10 cellular contexts compared by ENCODE assay signal in the genomic region with DNA sequence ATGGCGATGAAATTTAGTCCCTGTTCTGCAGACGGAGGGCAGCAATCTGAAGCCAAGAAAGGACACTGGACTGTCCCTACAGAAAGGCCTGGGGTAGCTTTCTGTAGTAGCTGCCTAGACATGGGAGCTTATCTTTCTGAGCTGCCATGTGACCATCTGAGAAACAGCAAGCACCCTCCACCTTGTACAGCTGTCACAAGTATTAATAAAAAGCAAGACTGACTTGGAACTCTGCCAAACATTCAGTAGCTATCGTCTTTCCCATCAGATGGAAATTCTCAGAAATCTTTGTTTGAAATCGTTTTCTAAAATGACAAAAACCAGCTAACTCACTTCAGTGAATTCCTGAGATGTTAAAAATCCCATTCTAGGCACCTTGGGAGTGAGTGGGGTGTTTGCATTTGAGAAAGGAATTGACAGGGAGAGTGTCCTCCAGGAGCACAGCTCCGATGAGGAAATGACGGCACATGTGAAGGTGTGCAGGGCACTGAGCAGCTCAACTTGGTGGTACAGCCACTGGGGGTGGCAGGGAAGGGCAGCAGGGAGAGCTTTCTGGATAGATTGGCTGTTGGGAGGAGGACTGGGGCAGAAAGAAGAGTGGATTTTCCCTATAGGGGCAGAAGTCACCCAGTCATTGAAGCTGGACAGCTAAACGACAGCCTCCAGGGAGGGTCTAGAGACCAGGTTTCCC. TPM values are rescaled to one million over a fixed set of nuclear protein-coding genes. Genes with fewer than 3 reads are reported as not detected.
DNase-seq lines count a peak whose midpoint lies in the region; ATAC-seq, FAIRE-seq and TF ChIP-seq lines count a peak whose summit lies in the region.
"Had no signal": no experiment of that assay in that cellular context is flagged by ENCODE, and none has a peak within 500 bp of the region (broad histone marks: within the 10 kb centered on the region; RNA-seq: fewer than 3 reads in every experiment).

No MANE protein-coding gene starts in this region.

- H3K4ac ChIP-seq in mesenchymal stem cell (ENCODE audit: low read depth in 1 of 2, low read length in 2 of 2), result no peak overlapping the region

- FAIRE-seq in astrocyte (lab: Jason Lieb, UNC), result no peak
- FAIRE-seq: RCC 7860 had no signal

- ATAC-seq in HG03469 (IDR thresholded peaks at IDR 0.05; ENCODE audit: unreplicated experiment), result no peak

- peaks cover 2% of the 10 kb centered on the region for H3K9me3 Mint-ChIP-seq in astrocyte (ENCODE audit: unreplicated experiment)

- no peaks in the 10 kb centered on the region for H3K36me3 Mint-ChIP-seq in astrocyte (ENCODE audit: low read depth, unreplicated experiment)

- no peak overlapping the region for H2BK15ac ChIP-seq in mesenchymal stem cell (ENCODE audit: low read depth, poor library complexity, severe bottlenecking)

- no peak overlapping the region for H3K27ac ChIP-seq in astrocyte (ENCODE audit: low read depth, low read length)
- H3K27ac ChIP-seq in substantia nigra (ENCODE audit: low read depth, low read length, poor library complexity, severe bottlenecking), result peak overlapping the region; percentile 98
- H3K27ac ChIP-seq in mesenchymal stem cell (ENCODE audit: low read length, poor library complexity, severe bottlenecking), result no peak overlapping the region

- H3K4me1 Mint-ChIP-seq in astrocyte (ENCODE audit: low read depth, unreplicated experiment), result peaks cover 5% of the 10 kb centered on the region

- no peak overlapping the region for H3K9ac ChIP-seq in astrocyte (ENCODE audit: low read length)
- H3K9ac ChIP-seq in mesenchymal stem cell (ENCODE audit: low read length), result no peak overlapping the region

- H3K36me3 ChIP-seq in astrocyte (ENCODE audit: insufficient read depth, low read length) (no peaks in the 10 kb centered on the region), mesenchymal stem cell (ENCODE audit: control insufficient read depth in 1 of 2, insufficient read depth in 2 of 2, low read depth in 1 of 2, low read length in 2 of 2) (peaks cover 0 to 4% of the 10 kb centered on the region in 2 experiments)

- H4K91ac ChIP-seq in mesenchymal stem cell (ENCODE audit: low read length), result no peak overlapping the region

- no peak overlapping the region for H2BK12ac ChIP-seq in mesenchymal stem cell (ENCODE audit: low read length in 2 of 2)

- H2BK120ac ChIP-seq in mesenchymal stem cell (ENCODE audit: low read depth, low read length), result no peak overlapping the region

- H3K14ac ChIP-seq in mesenchymal stem cell (ENCODE audit: low read length in 2 of 2), result no peak overlapping the region

- no peaks in the 10 kb centered on the region for H4K20me1 ChIP-seq in astrocyte (ENCODE audit: insufficient read depth, low read length)

- H2AFZ ChIP-seq in astrocyte (ENCODE audit: low read depth, low read length) (no peak overlapping the region), mesenchymal stem cell (ENCODE audit: low read depth, low read length) (no peak overlapping the region)

- TF ChIP-seq CTCF in astrocyte (IDR thresholded peaks at IDR 0.05; ENCODE audit: insufficient read depth, low read depth, low read length), result no peak

- peaks cover 44% of the 10 kb centered on the region for H3K27me3 Mint-ChIP-seq in astrocyte (ENCODE audit: low read depth, unreplicated experiment)

- H3K27me3 ChIP-seq in astrocyte (ENCODE audit: insufficient read depth, low read length) (peaks cover 11% of the 10 kb centered on the region), mesenchymal stem cell (ENCODE audit: control insufficient read depth in 1 of 2, insufficient read depth in 1 of 2, low read length in 2 of 2) (peaks cover 0 to 4% of the 10 kb centered on the region in 2 experiments)

- no peak overlapping the region for H3K23ac ChIP-seq in mesenchymal stem cell (ENCODE audit: low read length in 2 of 2)

- no peak overlapping the region for H2BK5ac ChIP-seq in mesenchymal stem cell (ENCODE audit: low read depth, low read length, poor library complexity, severe bottlenecking)

- no peak overlapping the region for H3K4me3 ChIP-seq in astrocyte (ENCODE audit: insufficient read depth, low read depth, low read length)
- no peak overlapping the region for H3K4me3 ChIP-seq in mesenchymal stem cell (ENCODE audit: insufficient read depth in 1 of 2, low read depth in 1 of 2, low read length in 2 of 2)

- H3K18ac ChIP-seq in mesenchymal stem cell (ENCODE audit: low read depth in 1 of 2, low read length in 2 of 2), result no peak overlapping the region

- H3K4me1 ChIP-seq in astrocyte (ENCODE audit: insufficient read depth, low read length), result peaks cover 8% of the 10 kb centered on the region
- H3K4me1 ChIP-seq in mesenchymal stem cell (ENCODE audit: control insufficient read depth, insufficient read depth, low read depth, low read length), result peaks cover 8% of the 10 kb centered on the region

- H4K8ac ChIP-seq in mesenchymal stem cell (ENCODE audit: low read length), result no peak overlapping the region

- DNase-seq in NCI-H2171 (lab: John Stamatoyannopoulos, UW) (peak; percentile 88), astrocyte (ENCODE audit: low read depth) (no peak), left kidney (ENCODE audit: low read depth, low spot score) (peak; percentile 53), substantia nigra (lab: John Stamatoyannopoulos, UW) (no peak), AG08395 (ENCODE audit: low spot score) (no peak), mesenchymal stem cell (no peak)
- DNase-seq: KG1 had no signal

- 85% methylated on average over 6 of the region's 7 CpGs for whole genome bisulfite sequencing in mesenchymal stem cell

- H3K79me1 ChIP-seq in mesenchymal stem cell (replicated peaks; ENCODE audit: low read length, poor library complexity, severe bottlenecking), result no peaks in the 10 kb centered on the region

- peak overlapping the region; percentile 67 for H3K4me2 ChIP-seq in astrocyte (ENCODE audit: low read length)
- H3K4me2 ChIP-seq in mesenchymal stem cell (ENCODE audit: low read length, poor library complexity, severe bottlenecking), result no peak overlapping the region

- no peak overlapping the region for H3K27ac Mint-ChIP-seq in astrocyte (ENCODE audit: unreplicated experiment)
- H3K27ac Mint-ChIP-seq: progenitor cell of endocrine pancreas had no signal

- no peak overlapping the region for H2AK5ac ChIP-seq in mesenchymal stem cell (ENCODE audit: low read length, severe bottlenecking)

- no peaks in the 10 kb centered on the region for H3K79me2 ChIP-seq in astrocyte (ENCODE audit: insufficient read depth, low read length)

- H3K9me3 ChIP-seq in astrocyte (ENCODE audit: insufficient read depth, low read depth, low read length) (no peaks in the 10 kb centered on the region), mesenchymal stem cell (ENCODE audit: control insufficient read depth, low read length) (no peaks in the 10 kb centered on the region)

- H3K4me3 Mint-ChIP-seq in astrocyte (ENCODE audit: unreplicated experiment), result no peak overlapping the region

RNA-seq across cellular contexts. Expression of a gene that starts 24.5 kb away (rescaled TPM):
- 0.24 and 0.27 TPM in 2 replicates for total RNA-seq in astrocyte
- polyA plus RNA-seq in mesenchymal stem cell (2013, experiment 1 of 2), result 0.54 TPM
- polyA plus RNA-seq in mesenchymal stem cell (2013, experiment 2 of 2), result 0.34 TPM

RNA-seq across cellular contexts. Expression of a gene that starts 40.8 kb away (rescaled TPM):
- 110 and 114 TPM in 2 replicates for total RNA-seq in astrocyte
- 103 TPM for polyA plus RNA-seq in mesenchymal stem cell (2013, experiment 1 of 2)
- 103 TPM for polyA plus RNA-seq in mesenchymal stem cell (2013, experiment 2 of 2)

RNA-seq across cellular contexts. Expression of a gene that starts 48.5 kb away (rescaled TPM):
- not detected in 2 replicates for total RNA-seq in astrocyte
- polyA plus RNA-seq in mesenchymal stem cell (2013, experiment 1 of 2), result not detected
- polyA plus RNA-seq in mesenchymal stem cell (2013, experiment 2 of 2), result not detected
- total RNA-seq: progenitor cell of endocrine pancreas had no signal

Comparison
In these comparisons a context has a peak if more than half of its experiments do, and no peak if none do; other contexts are left out.
1. DNase-seq: peak in NCI-H2171 (single experiment) and left kidney (single experiment); none in astrocyte (single experiment), substantia nigra (0 of 49), AG08395 (single experiment) and mesenchymal stem cell (single experiment).